Comparison of ENCODE assay signal across 1 cellular context in genomic region chr11:73982595-73982989, GRCh38.
TF ChIP-seq lines count a peak whose summit lies in the region.

Gene UCP2 (minus strand): TSS chr11:73982843. CDS start chr11:73978378, 4,465 bp downstream.

TF ChIP-seq in K562, 482 proteins besides CTCF, POLR2A, EP300 and RAD21 (continued from another document and continues in another):
- TF ChIP-seq AFF4 (CRISPR knock-in tag; IDR thresholded peaks at IDR 0.05) (peak; percentile 43; the same call in 1 of the 2 replicates), JUNB (CRISPR knock-in tag; conservative IDR thresholded peaks at IDR 0.05) (no peak; the same call in 1 of the 2 replicates), GTF2B (IDR thresholded peaks at IDR 0.05; ENCODE audit: extremely low read depth, insufficient read length) (no peak), NKRF (IDR thresholded peaks at IDR 0.05; ENCODE audit: borderline replicate concordance) (peak; percentile 8; the same call in 1 of the 2 replicates), PHF8 (IDR thresholded peaks at IDR 0.05; ENCODE audit: borderline replicate concordance, low read length) (peak; percentile 44; the same call in 1 of the 2 replicates), CHCHD3 (CRISPR knock-in tag; IDR thresholded peaks at IDR 0.05) (peak; percentile 39; the same call in 1 of the 2 replicates), USF2 (CRISPR knock-in tag; IDR thresholded peaks at IDR 0.05) (no peak), ZBTB33 (CRISPR knock-in tag; IDR thresholded peaks at IDR 0.05) (no peak), PURB (CRISPR knock-in tag; IDR thresholded peaks at IDR 0.05; ENCODE audit: low read depth) (no peak), E2F6 (IDR thresholded peaks at IDR 0.05; ENCODE audit: borderline replicate concordance in 1 of 2, extremely low read depth in 1 of 2, insufficient read depth in 1 of 2, insufficient read length in 1 of 2, low read depth in 1 of 2, low read length in 1 of 2, poor library complexity in 1 of 2, severe bottlenecking in 1 of 2) (peak; percentile 70 to 88), MTF1 (CRISPR knock-in tag; IDR thresholded peaks at IDR 0.05; ENCODE audit: borderline replicate concordance) (no peak), NONO (IDR thresholded peaks at IDR 0.05; ENCODE audit: low read depth in 2 of 2, low read length in 1 of 2) (no peak), ELF1 (tag; IDR thresholded peaks at IDR 0.05) (no peak), CREM (IDR thresholded peaks at IDR 0.05; ENCODE audit: low read depth) (peak; percentile 74), BCOR (IDR thresholded peaks at IDR 0.05) (peak; percentile 7; the same call in 1 of the 2 replicates), ZNF3 (CRISPR knock-in tag; IDR thresholded peaks at IDR 0.05) (no peak), ZNF431 (CRISPR knock-in tag; IDR thresholded peaks at IDR 0.05) (no peak), BCLAF1 (IDR thresholded peaks at IDR 0.05; ENCODE audit: borderline replicate concordance in 1 of 2, control insufficient read depth in 1 of 2, low read depth in 2 of 2, low read length in 1 of 2) (no peak), MGA (IDR thresholded peaks at IDR 0.05) (no peak)
